1 cellular context compared by ENCODE assay signal in genomic region chr3:47475570-47476329, GRCh38.
TF ChIP-seq lines count a peak whose summit lies in the region.

Gene SCAP, minus strand, starts transcription at chr3:47475941. Its CDS starts 32,948 bp downstream, at chr3:47442993.

TF ChIP-seq in K562, 482 proteins besides CTCF, POLR2A, EP300 and RAD21 (continued from another document and continues in another):
- no peak for TF ChIP-seq NFE2L1 (tag; IDR thresholded peaks at IDR 0.05; ENCODE audit: borderline replicate concordance, low read depth)
- TF ChIP-seq FOXK2 (conservative IDR thresholded peaks at IDR 0.05 in 1 of 2, IDR thresholded peaks at IDR 0.05 in 1 of 2; ENCODE audit: low read depth in 2 of 2): peak in 1 of 2 experiments; percentile 84; a peak in 3 of 4 replicates
- peak; percentile 79; the same call in 1 of the 2 replicates for TF ChIP-seq ZBTB33 (CRISPR knock-in tag; IDR thresholded peaks at IDR 0.05)
- TF ChIP-seq FIP1L1 (IDR thresholded peaks at IDR 0.05; ENCODE audit: low read depth, low read length, poor library complexity, severe bottlenecking): peak; percentile 65
- TF ChIP-seq SMAD2 (IDR thresholded peaks at IDR 0.05; ENCODE audit: low read depth, low read length): no peak
- TF ChIP-seq PHB2 (IDR thresholded peaks at IDR 0.05; ENCODE audit: low read depth): no peak
- no peak; the same call in none of the 2 replicates for TF ChIP-seq DMBX1 (CRISPR knock-in tag; IDR thresholded peaks at IDR 0.05; ENCODE audit: borderline replicate concordance)
- no peak for TF ChIP-seq HEY1 (CRISPR knock-in tag; IDR thresholded peaks at IDR 0.05; ENCODE audit: borderline replicate concordance)
- no peak for TF ChIP-seq ZNF212 (CRISPR knock-in tag; IDR thresholded peaks at IDR 0.05)
- no peak for TF ChIP-seq GTF2F1 (IDR thresholded peaks at IDR 0.05; ENCODE audit: low read depth, low read length)
- TF ChIP-seq, protein P1, sequence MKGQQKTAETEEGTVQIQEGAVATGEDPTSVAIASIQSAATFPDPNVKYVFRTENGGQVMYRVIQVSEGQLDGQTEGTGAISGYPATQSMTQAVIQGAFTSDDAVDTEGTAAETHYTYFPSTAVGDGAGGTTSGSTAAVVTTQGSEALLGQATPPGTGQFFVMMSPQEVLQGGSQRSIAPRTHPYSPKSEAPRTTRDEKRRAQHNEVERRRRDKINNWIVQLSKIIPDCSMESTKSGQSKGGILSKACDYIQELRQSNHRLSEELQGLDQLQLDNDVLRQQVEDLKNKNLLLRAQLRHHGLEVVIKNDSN (CRISPR knock-in tag; IDR thresholded peaks at IDR 0.05): peak; percentile 92
- TF ChIP-seq MXI1 (IDR thresholded peaks at IDR 0.05; ENCODE audit: low read depth, low read length): no peak; the same call in 1 of the 2 replicates
- no peak for TF ChIP-seq EP400 (IDR thresholded peaks at IDR 0.05)
- no peak for TF ChIP-seq ZKSCAN1 (IDR thresholded peaks at IDR 0.05; ENCODE audit: low read depth, low read length)
- no peak for TF ChIP-seq FOXM1 (IDR thresholded peaks at IDR 0.05; ENCODE audit: low read depth)
- TF ChIP-seq FOXM1 (CRISPR knock-in tag; IDR thresholded peaks at IDR 0.05; ENCODE audit: low read depth): peak; percentile 97
- no peak for TF ChIP-seq SRSF9 (IDR thresholded peaks at IDR 0.05; ENCODE audit: borderline replicate concordance, low read depth, low read length)
- no peak for TF ChIP-seq BRF1 (IDR thresholded peaks at IDR 0.05; ENCODE audit: borderline replicate concordance, extremely low read depth, insufficient read length)
- no peak for TF ChIP-seq IRF2 (CRISPR knock-in tag; IDR thresholded peaks at IDR 0.05)
- peak; percentile 50; the same call in 1 of the 2 replicates for TF ChIP-seq KAT7 (CRISPR knock-in tag; IDR thresholded peaks at IDR 0.05; ENCODE audit: borderline replicate concordance)
- no peak for TF ChIP-seq ZKSCAN8 (CRISPR knock-in tag; IDR thresholded peaks at IDR 0.05)
- no peak for TF ChIP-seq GATAD2B (IDR thresholded peaks at IDR 0.05; ENCODE audit: borderline replicate concordance)
- no peak for TF ChIP-seq SMARCA4 (IDR thresholded peaks at IDR 0.05)
- TF ChIP-seq MTA3 (IDR thresholded peaks at IDR 0.05; ENCODE audit: borderline replicate concordance): peak; percentile 89
- TF ChIP-seq RUNX1 (IDR thresholded peaks at IDR 0.05; ENCODE audit: low read depth): no peak; the same call in 1 of the 2 replicates
- peak; percentile 44 for TF ChIP-seq POU5F1 (IDR thresholded peaks at IDR 0.05; ENCODE audit: borderline replicate concordance, low read depth, low read length, partially characterized antibody)
- TF ChIP-seq GABPB2 (CRISPR knock-in tag; conservative IDR thresholded peaks at IDR 0.05): no peak
- TF ChIP-seq PPARD (CRISPR knock-in tag; IDR thresholded peaks at IDR 0.05): no peak
- TF ChIP-seq GTF3C2 (IDR thresholded peaks at IDR 0.05; ENCODE audit: borderline replicate concordance, extremely low read depth, insufficient read length): no peak
- peak; percentile 81 for TF ChIP-seq NFRKB (IDR thresholded peaks at IDR 0.05; ENCODE audit: low read depth)
- no peak for TF ChIP-seq BRD9 (IDR thresholded peaks at IDR 0.05; ENCODE audit: low read depth, partially characterized antibody)
- TF ChIP-seq XRCC3 (IDR thresholded peaks at IDR 0.05): no peak
- TF ChIP-seq E2F6 (IDR thresholded peaks at IDR 0.05; ENCODE audit: borderline replicate concordance in 1 of 2, extremely low read depth in 1 of 2, insufficient read depth in 1 of 2, insufficient read length in 1 of 2, low read depth in 1 of 2, low read length in 1 of 2, poor library complexity in 1 of 2, severe bottlenecking in 1 of 2): peak; percentile 93 to 97
- no peak for TF ChIP-seq HDGF (IDR thresholded peaks at IDR 0.05)
- no peak; the same call in 1 of the 2 replicates for TF ChIP-seq ARID3B (CRISPR knock-in tag; IDR thresholded peaks at IDR 0.05; ENCODE audit: borderline replicate concordance)
- no peak for TF ChIP-seq HNRNPUL1 (IDR thresholded peaks at IDR 0.05; ENCODE audit: low read length)
- TF ChIP-seq SP2 (IDR thresholded peaks at IDR 0.05; ENCODE audit: extremely low read depth, low read depth, low read length, poor library complexity, severe bottlenecking): no peak
- TF ChIP-seq POLR2B (IDR thresholded peaks at IDR 0.05; ENCODE audit: low read depth, partially characterized antibody): peak; percentile 78
- no peak for TF ChIP-seq ESRRB (CRISPR knock-in tag; IDR thresholded peaks at IDR 0.05; ENCODE audit: borderline replicate concordance)
- 0 out of 2 replicates have a peak, but pooled peaks have one; percentile 28 for TF ChIP-seq PTBP1 (IDR thresholded peaks at IDR 0.05; ENCODE audit: low read depth, low read length)
- no peak for TF ChIP-seq COPS2 (conservative IDR thresholded peaks at IDR 0.05)
- TF ChIP-seq CBX3 (IDR thresholded peaks at IDR 0.05; ENCODE audit: borderline replicate concordance in 1 of 2, low read length in 2 of 2): peak in 1 of 2 experiments; percentile 57; a peak in 2 of 3 replicates
- no peak for TF ChIP-seq NUFIP1 (IDR thresholded peaks at IDR 0.05; ENCODE audit: partially characterized antibody)
- TF ChIP-seq ARNT (IDR thresholded peaks at IDR 0.05): no peak; a peak in 2 of 4 replicates
- no peak for TF ChIP-seq POLR2AphosphoS2 (IDR thresholded peaks at IDR 0.05; ENCODE audit: low read length)
- TF ChIP-seq ZNF134 (CRISPR knock-in tag; conservative IDR thresholded peaks at IDR 0.05): 0 out of 2 replicates have a peak, but pooled peaks have one; percentile 12
- no peak for TF ChIP-seq ZSCAN29 (IDR thresholded peaks at IDR 0.05)
- TF ChIP-seq HMG20B (CRISPR knock-in tag; IDR thresholded peaks at IDR 0.05): no peak
- TF ChIP-seq, protein P2, sequence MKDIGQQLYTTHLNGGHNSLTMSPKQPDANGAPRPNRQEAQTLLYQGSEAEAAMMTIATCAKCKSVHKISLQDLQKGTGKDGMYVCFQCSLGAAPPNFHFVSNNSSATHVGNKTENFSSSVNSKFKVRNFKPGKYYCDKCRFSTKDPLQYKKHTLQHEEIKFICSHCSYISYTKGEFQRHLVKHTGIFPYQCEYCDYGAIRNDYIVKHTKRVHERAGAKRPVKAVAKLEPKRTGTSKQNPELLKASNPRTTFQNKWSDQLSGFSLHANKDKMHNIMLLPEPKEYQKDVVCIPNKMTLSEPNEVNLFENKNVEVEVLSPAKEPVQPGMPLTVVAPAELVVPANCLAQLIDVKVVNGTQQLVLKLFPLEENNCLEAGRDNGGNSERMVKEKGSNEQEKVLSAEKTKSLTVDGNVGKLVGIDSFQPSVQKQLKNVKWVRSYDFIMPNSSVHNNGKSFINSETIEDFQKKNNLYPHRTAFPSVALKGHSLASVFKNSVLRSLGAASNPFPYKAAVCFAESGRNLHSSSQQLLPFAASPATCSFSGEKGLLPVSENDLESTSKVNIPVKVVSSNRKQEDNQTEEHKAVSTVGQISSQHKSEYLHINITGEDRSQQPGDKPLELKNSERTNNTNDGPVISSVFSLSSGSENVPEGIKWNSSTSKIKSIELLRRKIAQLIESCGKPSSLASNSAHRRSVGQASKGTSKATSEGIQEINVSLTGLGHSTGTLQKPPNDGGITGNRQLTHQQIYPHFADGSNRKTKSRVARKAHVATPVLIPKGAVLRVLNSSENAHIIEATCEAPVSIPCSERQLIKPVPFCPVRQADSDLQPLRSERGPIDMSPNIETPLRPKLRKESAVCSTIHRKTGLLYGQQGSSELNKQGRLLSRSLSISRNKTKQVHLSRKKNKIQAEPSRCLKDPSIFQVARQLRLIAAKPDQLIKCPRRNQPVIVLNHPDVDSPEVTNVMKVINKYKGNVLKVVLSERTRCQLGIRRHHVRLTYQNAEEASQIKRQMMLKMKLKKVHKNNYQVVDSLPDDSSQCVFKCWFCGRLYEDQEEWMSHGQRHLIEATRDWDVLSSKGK (CRISPR knock-in tag; IDR thresholded peaks at IDR 0.05): no peak
- TF ChIP-seq CBFA2T3 (IDR thresholded peaks at IDR 0.05): no peak
- TF ChIP-seq KDM5B (IDR thresholded peaks at IDR 0.05; ENCODE audit: insufficient replicate concordance, low read depth, low read length): peak; percentile 63
- no peak; the same call in none of the 2 replicates for TF ChIP-seq AFF4 (CRISPR knock-in tag; IDR thresholded peaks at IDR 0.05)
- TF ChIP-seq ZBTB7A (IDR thresholded peaks at IDR 0.05; ENCODE audit: borderline replicate concordance, control insufficient read depth, low read depth, low read length): peak; percentile 84
